Comparison of ENCODE assay signal across 25 cellular contexts in genomic region chr20:57007171-57007540, GRCh38.
DNase-seq lines count a peak whose midpoint lies in the region; ATAC-seq, FAIRE-seq and TF ChIP-seq lines count a peak whose summit lies in the region.
"Had no signal": no experiment of that assay in that cellular context is flagged by ENCODE, and none has a peak within 500 bp of the region (broad histone marks: within the 10 kb centered on the region; RNA-seq: fewer than 3 reads in every experiment).

No MANE protein-coding gene starts in this region.

- H3K4me3 ChIP-seq in GM06990 (replicated peaks; ENCODE audit: low read depth, low read length) (no peak overlapping the region), neural progenitor cell (no peak overlapping the region), kidney (ENCODE audit: low read length in 2 of 2) (no peak overlapping the region)
- H3K4me3 ChIP-seq: ascending aorta, esophagus squamous epithelium, left lung, skin epidermis, thyroid gland had no signal

- H3K9ac ChIP-seq in neural progenitor cell: no peak overlapping the region
- no peak overlapping the region for H3K9ac ChIP-seq in kidney (ENCODE audit: low read length in 2 of 2)

- H3K4me3 Mint-ChIP-seq in chondrocyte (ENCODE audit: unreplicated experiment) (peak overlapping the region; percentile 27), neural progenitor cell (peak overlapping the region; percentile 33)
- H3K4me3 Mint-ChIP-seq: activated T-helper 1 cell treated with anti-CD3 and anti-CD28 coated beads, Interleukin-12 subunit alpha, Interleukin-12 subunit beta, Interleukin-2, Interleukin-4 antibody, amounts not matched to agents 30 ng/mL and 10 ng/mL and 1 ng/mL, durations not matched to agents 14 hours and 24 hours and 36 hours; CD4-positive, alpha-beta T cell; central memory CD8-positive, alpha-beta T cell had no signal

- H3K4me1 Mint-ChIP-seq in chondrocyte (ENCODE audit: low read depth) (peaks cover 19% of the 10 kb centered on the region), neural progenitor cell (peaks cover 46% of the 10 kb centered on the region)
- H3K4me1 Mint-ChIP-seq: central memory CD8-positive, alpha-beta T cell had no signal

- DNase-seq in GM06990 (ENCODE audit: extremely low read depth, insufficient read length): peak; percentile 65
- DNase-seq in chondrocyte (ENCODE audit: low spot score): no peak
- no peak for DNase-seq in neural progenitor cell (ENCODE audit: low spot score)
- no peak for DNase-seq in urothelium cell line (ENCODE audit: low spot score)
- DNase-seq in kidney: no peak
- DNase-seq: CD4-positive, alpha-beta T cell; DMS53; effector memory CD4-positive, alpha-beta T cell; esophagus squamous epithelium; KBM-7; left lung; NCI-H1105 treated with DMSO at 0.1 percent for 48 hours; NCI-H2081 treated with DMSO at 0.1 percent for 48 hours; stimulated activated CD4-positive, alpha-beta T cell treated with anti-CD3 and anti-CD28 coated beads, Interleukin-2, amount 100 ng/mL, for 48 hours; stimulated activated naive CD8-positive, alpha-beta T cell treated with anti-CD3 and anti-CD28 coated beads, Interleukin-15, Interleukin-2, amounts not matched to agents 100 U/mL and 50 U/mL, for 24 hours; thyroid gland had no signal

- H3K27me3 ChIP-seq in GM06990 (replicated peaks; ENCODE audit: control insufficient read depth, insufficient read depth, low read length): no peaks in the 10 kb centered on the region; the same call in 1 of the 2 replicates
- peaks cover 7% of the 10 kb centered on the region for H3K27me3 ChIP-seq in neural progenitor cell
- H3K27me3 ChIP-seq: ascending aorta, thyroid gland had no signal

- H3K36me3 ChIP-seq in GM06990 (ENCODE audit: control insufficient read depth, insufficient read depth, low read length): no peaks in the 10 kb centered on the region
- no peaks in the 10 kb centered on the region for H3K36me3 ChIP-seq in KOPT-K1 (ENCODE audit: insufficient read depth, low read length)
- no peaks in the 10 kb centered on the region for H3K36me3 ChIP-seq in neural progenitor cell
- H3K36me3 ChIP-seq in kidney (ENCODE audit: control insufficient read depth in 1 of 2, insufficient read depth in 2 of 2, low read length in 2 of 2): no peaks in the 10 kb centered on the region
- H3K36me3 ChIP-seq: ascending aorta, esophagus squamous epithelium, left lung, thyroid gland had no signal

- H3K27ac Mint-ChIP-seq in chondrocyte (ENCODE audit: unreplicated experiment): peak overlapping the region; percentile 67
- H3K27ac Mint-ChIP-seq in neural progenitor cell: peak overlapping the region; percentile 16
- H3K27ac Mint-ChIP-seq: activated naive CD4-positive, alpha-beta T cell treated with anti-CD3 and anti-CD28 coated beads, Interleukin-2, amount 50 U/mL, for 72 hours; activated T-helper 1 cell treated with anti-CD3 and anti-CD28 coated beads, Interleukin-12 subunit alpha, Interleukin-12 subunit beta, Interleukin-2, Interleukin-4 antibody, amounts not matched to agents 30 ng/mL and 10 ng/mL and 1 ng/mL, durations not matched to agents 14 hours and 24 hours and 36 hours; CD4-positive, alpha-beta T cell had no signal

- no peak for ATAC-seq in HG02884 (IDR thresholded peaks at IDR 0.05; ENCODE audit: unreplicated experiment)
- no peak for ATAC-seq in HG03439 (IDR thresholded peaks at IDR 0.05; ENCODE audit: unreplicated experiment)
- ATAC-seq: left lung; Right ventricle myocardium inferior; stimulated activated naive CD8-positive, alpha-beta T cell treated with anti-CD3 and anti-CD28 coated beads, Interleukin-15, Interleukin-2, amounts not matched to agents 100 U/mL and 50 U/mL, for 24 hours had no signal

- no peak for TF ChIP-seq CTCF in GM06990 (IDR thresholded peaks at IDR 0.05; ENCODE audit: insufficient read depth, low read length, poor library complexity, severe bottlenecking)
- no peak for TF ChIP-seq CTCF in chondrocyte (IDR thresholded peaks at IDR 0.05)
- TF ChIP-seq CTCF in neural progenitor cell (IDR thresholded peaks at IDR 0.05): no peak
- TF ChIP-seq CTCF in kidney (IDR thresholded peaks at IDR 0.05; ENCODE audit: borderline replicate concordance, extremely low read depth, insufficient read depth): no peak

- H3K4me2 ChIP-seq in neural progenitor cell: peak overlapping the region; percentile 54

- H3K36me3 Mint-ChIP-seq in chondrocyte (ENCODE audit: low read depth) (no peaks in the 10 kb centered on the region), neural progenitor cell (no peaks in the 10 kb centered on the region)
- H3K36me3 Mint-ChIP-seq: activated naive CD4-positive, alpha-beta T cell treated with anti-CD3 and anti-CD28 coated beads, Interleukin-2, amount 50 U/mL, for 72 hours had no signal

- peak overlapping the region; percentile 99 for H3K27ac ChIP-seq in KOPT-K1 (ENCODE audit: low read depth, low read length, poor library complexity, severe bottlenecking)
- peak overlapping the region; percentile 80 for H3K27ac ChIP-seq in neural progenitor cell
- no peak overlapping the region for H3K27ac ChIP-seq in kidney (ENCODE audit: low read depth in 2 of 2, low read length in 2 of 2)
- H3K27ac ChIP-seq: ascending aorta, esophagus squamous epithelium, left lung, thyroid gland had no signal

- H3K27me3 Mint-ChIP-seq in chondrocyte (ENCODE audit: low read depth) (no peaks in the 10 kb centered on the region), neural progenitor cell (ENCODE audit: insufficient read depth, low read depth) (peaks cover 32% of the 10 kb centered on the region)

- H3K79me2 ChIP-seq in neural progenitor cell (ENCODE audit: low read depth): no peaks in the 10 kb centered on the region

- H3K9me3 ChIP-seq in KOPT-K1 (ENCODE audit: insufficient read depth, low read length, poor library complexity, severe bottlenecking): no peaks in the 10 kb centered on the region
- H3K9me3 ChIP-seq in neural progenitor cell (ENCODE audit: low read depth): no peaks in the 10 kb centered on the region
- no peaks in the 10 kb centered on the region for H3K9me3 ChIP-seq in kidney (ENCODE audit: control insufficient read depth in 1 of 2, low read length in 2 of 2)
- H3K9me3 ChIP-seq: ascending aorta, esophagus squamous epithelium, left lung, thyroid gland had no signal

- H3K9me3 Mint-ChIP-seq in chondrocyte (ENCODE audit: low read depth) (no peaks in the 10 kb centered on the region), neural progenitor cell (no peaks in the 10 kb centered on the region)
- H3K9me3 Mint-ChIP-seq: activated naive CD4-positive, alpha-beta T cell treated with anti-CD3 and anti-CD28 coated beads, Interleukin-2, amount 50 U/mL, for 72 hours; activated T-helper 1 cell treated with anti-CD3 and anti-CD28 coated beads, Interleukin-12 subunit alpha, Interleukin-12 subunit beta, Interleukin-2, Interleukin-4 antibody, amounts not matched to agents 30 ng/mL and 10 ng/mL and 1 ng/mL, durations not matched to agents 14 hours and 24 hours and 36 hours; CD4-positive, alpha-beta T cell; central memory CD8-positive, alpha-beta T cell had no signal

- no peak overlapping the region for H2AFZ ChIP-seq in neural progenitor cell (replicated peaks)

- H3K4me1 ChIP-seq in neural progenitor cell (peaks cover 55% of the 10 kb centered on the region), kidney (ENCODE audit: control insufficient read depth in 1 of 2, insufficient read depth in 1 of 2, low read depth in 1 of 2, low read length in 2 of 2) (no peaks in the 10 kb centered on the region)
- H3K4me1 ChIP-seq: ascending aorta, esophagus squamous epithelium, left lung, thyroid gland had no signal

- intact Hi-C loops in kidney (cut with DNase I): no loop called here

- peaks cover 29% of the 10 kb centered on the region for H3F3A ChIP-seq in neural progenitor cell (ENCODE audit: low read depth)

- H4K20me1 ChIP-seq in neural progenitor cell (ENCODE audit: low read depth): no peaks in the 10 kb centered on the region

- FAIRE-seq in urothelium cell line (lab: Jason Lieb, UNC) (no peak), kidney (lab: Jason Lieb, UNC) (no peak)

Comparison
In these comparisons a context has a peak if more than half of its experiments do, and no peak if none do; other contexts are left out.
1. H3K27ac ChIP-seq: peak in KOPT-K1 (single experiment) and neural progenitor cell (single experiment); none in kidney (0 of 2).